In the genomic region with DNA sequence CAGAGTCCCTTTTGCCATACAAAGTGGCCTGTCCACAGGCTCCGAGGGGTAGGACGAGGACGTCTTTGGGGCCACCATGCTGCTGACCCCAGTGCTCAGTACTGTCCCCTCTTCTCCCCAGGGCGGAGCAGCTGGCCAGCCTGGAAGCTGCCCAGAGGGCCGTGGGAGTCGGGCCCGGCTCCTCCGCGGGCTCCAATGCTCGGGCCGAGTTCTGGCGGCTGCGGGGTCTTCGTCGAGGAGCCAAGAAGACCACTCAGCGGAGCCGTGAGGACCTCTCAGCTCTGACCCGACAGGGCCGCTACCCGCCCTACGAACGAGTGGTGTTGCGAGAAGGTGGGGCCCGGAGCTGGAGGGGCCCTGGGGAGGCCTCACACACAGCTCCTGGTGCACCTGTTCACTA, we compare ENCODE assay signal across 10 cellular contexts. TPM values are rescaled to one million over a fixed set of nuclear protein-coding genes. Genes with fewer than 3 reads are reported as not detected.
"Had no signal": no experiment of that assay in that cellular context is flagged by ENCODE, and none has a peak within 500 bp of the region (broad histone marks: within the 10 kb centered on the region; RNA-seq: fewer than 3 reads in every experiment).

No MANE protein-coding gene starts in this region.

- DNase-seq: IMR-90, KBM-7, KG1 had no signal

- H3K36me3 Mint-ChIP-seq: IgD-negative memory B cell had no signal

- H3K27ac ChIP-seq: HL-60 had no signal

- H3K4me3 ChIP-seq: K562 had no signal

- FAIRE-seq: HepG2, HTR-8/SVneo, K562 had no signal

- H3K4me3 Mint-ChIP-seq: IgD-negative memory B cell had no signal

- ATAC-seq: HepG2, K562 had no signal

- H3K4me1 Mint-ChIP-seq: IgD-negative memory B cell had no signal

RNA-seq across cellular contexts. Expression of gene RAX2, which starts 31.6 kb away (rescaled TPM):
- total RNA-seq: HepG2, HT-29, HT1080, IMR-90, K562 had no signal
- polyA plus RNA-seq: HepG2, IgD-negative memory B cell, IMR-90, K562 had no signal

RNA-seq across cellular contexts. Expression of gene TJP3, which starts 32.2 kb away (rescaled TPM):
- total RNA-seq: HT1080, IMR-90 had no signal
- polyA plus RNA-seq: IMR-90 had no signal
